Comparison of ENCODE assay signal across 11 cellular contexts in genomic region chr18:34352385-34353163, GRCh38.
DNase-seq lines count a peak whose midpoint lies in the region; ATAC-seq and TF ChIP-seq lines count a peak whose summit lies in the region.
"Had no signal": no experiment of that assay in that cellular context is flagged by ENCODE, and none has a peak within 500 bp of the region (broad histone marks: within the 10 kb centered on the region; RNA-seq: fewer than 3 reads in every experiment).

No MANE protein-coding gene starts in this region.

- H3K4me3 ChIP-seq in heart left ventricle = no peak overlapping the region
- H3K4me3 ChIP-seq: SK-N-MC had no signal

- no peaks in the 10 kb centered on the region for H3K27me3 Mint-ChIP-seq in activated CD4-positive, alpha-beta T cell treated with anti-CD3 and anti-CD28 coated beads for 36 hours
- H3K27me3 Mint-ChIP-seq in CD4-positive, alpha-beta T cell = no peaks in the 10 kb centered on the region

- no peak overlapping the region for H3K27ac ChIP-seq in heart left ventricle
- no peak overlapping the region for H3K27ac ChIP-seq in CD4-positive, alpha-beta T cell (ENCODE audit: low read depth, low read length)
- H3K27ac ChIP-seq: SK-N-MC had no signal

- CTCF ChIA-PET in activated CD4-positive, alpha-beta T cell treated with anti-CD3 and anti-CD28 coated beads for 36 hours (lab: Charles Lee) = no interaction called here
- CTCF ChIA-PET in CD4-positive, alpha-beta T cell (lab: Charles Lee) = no interaction called here

- no peak overlapping the region for H3K27ac Mint-ChIP-seq in activated CD4-positive, alpha-beta T cell treated with anti-CD3 and anti-CD28 coated beads for 36 hours
- no peak overlapping the region for H3K27ac Mint-ChIP-seq in CD4-positive, alpha-beta T cell

- intact Hi-C loops in heart left ventricle (cut with DNase I) (loop anchor here in 8 of 10 donors (2.0 to 10.0 kb wide), 9 partner anchors 16 to 435 kb away; no protein-coding TSS in a partner anchor), left cardiac atrium (cut with DNase I) (loop anchor here (5.0 to 10.0 kb wide), 4 partner anchors 142 to 442 kb away; no protein-coding TSS in a partner anchor)
- intact Hi-C loops in activated CD4-positive, alpha-beta T cell treated with anti-CD3 and anti-CD28 coated beads for 36 hours (cut with DNase I, micrococcal nuclease) = no loop called here
- intact Hi-C loops in CD4-positive, alpha-beta T cell (cut with DNase I, micrococcal nuclease) = no loop called here

- WGBS in heart left ventricle, 4 donors = 42 to 59% (median 50%) methylated on average over 1 of the region's 1 CpG

- H3K4me1 ChIP-seq in heart left ventricle = no peaks in the 10 kb centered on the region

- H3K9me3 ChIP-seq in heart left ventricle = no peaks in the 10 kb centered on the region
- H3K9me3 ChIP-seq in CD4-positive, alpha-beta T cell (ENCODE audit: control insufficient read depth, low read length) = no peaks in the 10 kb centered on the region

- H3K36me3 Mint-ChIP-seq in activated CD4-positive, alpha-beta T cell treated with anti-CD3 and anti-CD28 coated beads for 36 hours (ENCODE audit: low read depth) = no peaks in the 10 kb centered on the region
- H3K36me3 Mint-ChIP-seq in CD4-positive, alpha-beta T cell (ENCODE audit: low read depth) = no peaks in the 10 kb centered on the region

- no peaks in the 10 kb centered on the region for H3K4me1 Mint-ChIP-seq in activated CD4-positive, alpha-beta T cell treated with anti-CD3 and anti-CD28 coated beads for 36 hours
- H3K4me1 Mint-ChIP-seq in CD4-positive, alpha-beta T cell (ENCODE audit: low read depth) = no peaks in the 10 kb centered on the region

- no peaks in the 10 kb centered on the region for H3K36me3 ChIP-seq in heart left ventricle

- no peak for TF ChIP-seq POLR2A in heart left ventricle (IDR thresholded peaks at IDR 0.05)

- ATAC-seq in heart left ventricle = no peak
- no peak for ATAC-seq in left cardiac atrium
- ATAC-seq in activated CD4-positive, alpha-beta T cell treated with anti-CD3 and anti-CD28 coated beads for 36 hours = no peak
- no peak for ATAC-seq in CD4-positive, alpha-beta T cell (ENCODE audit: poor library complexity)

- H3K27me3 ChIP-seq in heart left ventricle = no peaks in the 10 kb centered on the region
- H3K27me3 ChIP-seq in CD4-positive, alpha-beta T cell (ENCODE audit: control insufficient read depth, insufficient read depth, low read length) = no peaks in the 10 kb centered on the region

- no peak for DNase-seq in heart left ventricle
- no peak for DNase-seq in left cardiac atrium
- DNase-seq in OCI-M1 (lab: John Stamatoyannopoulos, UW) = peak; percentile 66
- DNase-seq in globus pallidus (ENCODE audit: low spot score) = peak; percentile 17
- no peak for DNase-seq in stimulated activated naive CD4-positive, alpha-beta T cell (lab: John Stamatoyannopoulos, UW)
- DNase-seq in activated CD4-positive, alpha-beta T cell treated with anti-CD3 and anti-CD28 coated beads for 36 hours = no peak
- DNase-seq in OCI-M2 (lab: John Stamatoyannopoulos, UW; ENCODE audit: unreplicated experiment) = no peak
- DNase-seq in CD4-positive, alpha-beta T cell = no peak
- DNase-seq: activated T-cell treated with anti-CD3 and anti-CD28 coated beads, Interleukin-2, amount 50 U/mL, for 1 hour; kidney had no signal

- TF ChIP-seq CTCF in heart left ventricle (IDR thresholded peaks at IDR 0.05) = peak in 10 of 12 donors; percentile 17 to 53 (median 38)
- no peak for TF ChIP-seq CTCF in CD4-positive, alpha-beta T cell (IDR thresholded peaks at IDR 0.05)

- H3K4me3 Mint-ChIP-seq in activated CD4-positive, alpha-beta T cell treated with anti-CD3 and anti-CD28 coated beads for 36 hours = no peak overlapping the region
- no peak overlapping the region for H3K4me3 Mint-ChIP-seq in CD4-positive, alpha-beta T cell

- no peaks in the 10 kb centered on the region for H3K9me3 Mint-ChIP-seq in activated CD4-positive, alpha-beta T cell treated with anti-CD3 and anti-CD28 coated beads for 36 hours (ENCODE audit: low read depth)
- peaks cover 4% of the 10 kb centered on the region for H3K9me3 Mint-ChIP-seq in CD4-positive, alpha-beta T cell

- POLR2A ChIA-PET in activated CD4-positive, alpha-beta T cell treated with anti-CD3 and anti-CD28 coated beads for 36 hours (lab: Charles Lee) = no interaction called here
- POLR2A ChIA-PET in CD4-positive, alpha-beta T cell (lab: Charles Lee) = no interaction called here

Comparison
In these comparisons a context has a peak if more than half of its experiments do, and no peak if none do; other contexts are left out.
1. DNase-seq: peak in OCI-M1 (single experiment) and globus pallidus (single experiment); none in heart left ventricle (0 of 5), left cardiac atrium (single experiment), stimulated activated naive CD4-positive, alpha-beta T cell (0 of 6), activated CD4-positive, alpha-beta T cell treated with anti-CD3 and anti-CD28 coated beads for 36 hours (single experiment), OCI-M2 (single experiment) and CD4-positive, alpha-beta T cell (0 of 10).
2. intact Hi-C loops: an anchor here in heart left ventricle (2.0 to 10.0 kb wide) and left cardiac atrium (5.0 to 10.0 kb wide); none called in activated CD4-positive, alpha-beta T cell treated with anti-CD3 and anti-CD28 coated beads for 36 hours and CD4-positive, alpha-beta T cell.